ENCODE assay signal across 20 cellular contexts in the genomic region with DNA sequence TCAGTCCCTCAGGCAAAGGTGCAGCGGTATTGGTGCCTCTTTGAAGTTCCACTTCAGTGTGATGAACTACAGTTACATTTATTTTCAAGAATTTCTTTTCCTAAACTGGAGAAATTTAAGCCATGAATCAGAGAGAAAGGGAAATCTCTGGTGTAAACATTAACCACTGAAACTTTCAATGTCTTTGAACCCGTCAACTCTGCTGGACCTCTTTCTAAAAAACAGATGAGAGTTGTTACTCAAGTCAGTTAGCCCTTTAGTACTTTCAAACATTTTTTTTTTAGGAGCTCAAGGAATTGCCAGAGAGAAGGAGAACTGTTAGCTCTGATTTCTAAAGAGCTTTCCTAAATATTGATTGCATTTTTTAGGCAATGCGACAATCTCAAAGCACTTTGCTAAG. TPM values are rescaled to one million over a fixed set of nuclear protein-coding genes. Genes with fewer than 3 reads are reported as not detected.
"Had no signal": no experiment of that assay in that cellular context is flagged by ENCODE, and none has a peak within 500 bp of the region (broad histone marks: within the 10 kb centered on the region; RNA-seq: fewer than 3 reads in every experiment).

No MANE protein-coding gene starts in this region.

RNA-seq across cellular contexts. Expression of a gene that starts 8.6 kb away (rescaled TPM):
- total RNA-seq: activated naive CD4-positive, alpha-beta T cell treated with anti-CD3 and anti-CD28 coated beads for 36 hours; activated naive CD4-positive, alpha-beta T cell treated with anti-CD3 and anti-CD28 coated beads, Interleukin-2, amount 50 U/mL, for 72 hours; activated naive CD8-positive, alpha-beta T cell treated with anti-CD3 and anti-CD28 coated beads for 36 hours; activated naive CD8-positive, alpha-beta T cell treated with anti-CD3 and anti-CD28 coated beads, Interleukin-2, amount 10 ng/mL, durations not matched to agents 7 days and 5 days; activated T-cell treated with anti-CD3 and anti-CD28 coated beads, Interleukin-2, amount 50 U/mL, for 4 hours; activated T-cell treated with anti-CD3 and anti-CD28 coated beads, Interleukin-2, amount 50 U/mL, for 72 hours; activated T-helper 1 cell treated with anti-CD3 and anti-CD28 coated beads, Interleukin-12 subunit alpha, Interleukin-12 subunit beta, Interleukin-2, Interleukin-4 antibody, amounts not matched to agents 30 ng/mL and 10 ng/mL and 1 ng/mL, durations not matched to agents 14 hours and 24 hours and 36 hours; activated T-helper 17 cell treated with anti-CD3 and anti-CD28 coated beads, Interleukin-2, amount 50 U/mL, for 72 hours; activated T-helper 2 cell treated with anti-CD3 and anti-CD28 coated beads, Interferon-gamma antibody, Interleukin-2, Interleukin-4, amounts not matched to agents 10 μg/mL and 5 μg/mL and 100 μg/mL, durations not matched to agents 14 hours and 24 hours and 36 hours; adrenal gland; aorta; ascending aorta; astrocyte; body of pancreas; breast epithelium; bronchial epithelial cell; cardiac muscle cell; cardiac septum; cerebellum; chondrocyte had no signal

RNA-seq across cellular contexts. Expression of a gene that starts 11.9 kb away (rescaled TPM):
- total RNA-seq: activated naive CD4-positive, alpha-beta T cell treated with anti-CD3 and anti-CD28 coated beads for 36 hours; activated naive CD4-positive, alpha-beta T cell treated with anti-CD3 and anti-CD28 coated beads, Interleukin-2, amount 50 U/mL, for 72 hours; activated naive CD8-positive, alpha-beta T cell treated with anti-CD3 and anti-CD28 coated beads for 36 hours; activated naive CD8-positive, alpha-beta T cell treated with anti-CD3 and anti-CD28 coated beads, Interleukin-2, amount 10 ng/mL, durations not matched to agents 7 days and 5 days; activated T-cell treated with anti-CD3 and anti-CD28 coated beads, Interleukin-2, amount 50 U/mL, for 4 hours; activated T-cell treated with anti-CD3 and anti-CD28 coated beads, Interleukin-2, amount 50 U/mL, for 72 hours; activated T-helper 1 cell treated with anti-CD3 and anti-CD28 coated beads, Interleukin-12 subunit alpha, Interleukin-12 subunit beta, Interleukin-2, Interleukin-4 antibody, amounts not matched to agents 30 ng/mL and 10 ng/mL and 1 ng/mL, durations not matched to agents 14 hours and 24 hours and 36 hours; activated T-helper 17 cell treated with anti-CD3 and anti-CD28 coated beads, Interleukin-2, amount 50 U/mL, for 72 hours; activated T-helper 2 cell treated with anti-CD3 and anti-CD28 coated beads, Interferon-gamma antibody, Interleukin-2, Interleukin-4, amounts not matched to agents 10 μg/mL and 5 μg/mL and 100 μg/mL, durations not matched to agents 14 hours and 24 hours and 36 hours; adrenal gland; aorta; ascending aorta; astrocyte; body of pancreas; breast epithelium; bronchial epithelial cell; cardiac muscle cell; cardiac septum; cerebellum; chondrocyte had no signal
